25 cellular contexts compared by ENCODE assay signal in the genomic region with DNA sequence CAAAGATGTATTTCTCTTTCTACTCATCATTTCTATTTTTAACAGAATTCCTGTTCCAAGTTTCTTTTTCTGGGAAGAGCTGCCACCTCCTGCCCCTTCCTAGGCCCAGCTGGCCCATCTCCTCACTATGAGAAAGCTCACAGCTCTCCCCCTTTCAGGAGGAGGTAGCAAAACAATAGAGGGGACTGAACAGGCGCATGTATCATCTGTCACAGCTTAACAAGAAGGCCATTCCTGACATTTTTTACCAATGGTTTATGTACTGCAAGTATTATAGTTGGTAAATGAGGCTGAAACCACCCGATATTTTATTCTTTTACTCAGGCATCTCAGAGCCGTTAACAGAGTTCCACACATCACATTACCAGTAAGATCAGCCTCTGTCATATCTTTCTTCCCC.
"Had no signal": no experiment of that assay in that cellular context is flagged by ENCODE, and none has a peak within 500 bp of the region (broad histone marks: within the 10 kb centered on the region; RNA-seq: fewer than 3 reads in every experiment).

No MANE protein-coding gene starts in this region.

- H3K4me1 ChIP-seq: breast epithelium, prostate gland, uterus had no signal

- H3K27ac ChIP-seq: breast epithelium, coronary artery, esophagus squamous epithelium, gastrocnemius medialis, left ventricle myocardium inferior, prostate gland, right atrium auricular region, stomach, suprapubic skin, tibial nerve, uterus had no signal

- H3K4me1 Mint-ChIP-seq: activated CD4-positive, alpha-beta T cell treated with anti-CD3 and anti-CD28 coated beads, Interleukin-2, amount 10 ng/mL, durations not matched to agents 24 days and 14 days; activated CD8-positive, alpha-beta memory T cell treated with anti-CD3 and anti-CD28 coated beads, Interleukin-2, amount 10 ng/mL, durations not matched to agents 7 days and 5 days; activated naive CD4-positive, alpha-beta T cell treated with anti-CD3 and anti-CD28 coated beads, Interleukin-2, amount 10 ng/mL, durations not matched to agents 7 days and 5 days; central memory CD8-positive, alpha-beta T cell had no signal

- H3K36me3 Mint-ChIP-seq: activated CD8-positive, alpha-beta memory T cell treated with anti-CD3 and anti-CD28 coated beads, Interleukin-2, amount 10 ng/mL, durations not matched to agents 7 days and 5 days; activated naive CD4-positive, alpha-beta T cell treated with anti-CD3 and anti-CD28 coated beads, Interleukin-2, amount 10 ng/mL, durations not matched to agents 7 days and 5 days had no signal

- H3K4me3 ChIP-seq: breast epithelium, coronary artery, esophagus squamous epithelium, gastrocnemius medialis, left ventricle myocardium inferior, prostate gland, right atrium auricular region, spleen, stomach, suprapubic skin, tibial nerve, uterus had no signal

- DNase-seq: activated CD4-positive, alpha-beta T cell treated with anti-CD3 and anti-CD28 coated beads, Interleukin-2, amount 10 ng/mL, durations not matched to agents 24 days and 14 days; activated CD8-positive, alpha-beta memory T cell treated with anti-CD3 and anti-CD28 coated beads, Interleukin-2, amount 10 ng/mL, durations not matched to agents 7 days and 5 days; activated CD8-positive, alpha-beta T cell treated with anti-CD3 and anti-CD28 coated beads for 36 hours; activated effector memory CD4-positive, alpha-beta T cell treated with anti-CD3 and anti-CD28 coated beads, Interleukin-2, amount 50 U/mL, for 16 hours; activated naive CD4-positive, alpha-beta T cell treated with anti-CD3 and anti-CD28 coated beads, Interleukin-2, amount 10 ng/mL, durations not matched to agents 7 days and 5 days; activated naive CD8-positive, alpha-beta T cell treated with anti-CD3 and anti-CD28 coated beads, Interleukin-2, amount 50 U/mL, for 24 hours; activated T-cell treated with anti-CD3 and anti-CD28 coated beads for 4 hours; esophagus squamous epithelium; gastrocnemius medialis; hippocampal formation; kidney glomerular epithelial cell; left ventricle myocardium inferior; spleen; stimulated activated CD4-positive, alpha-beta T cell treated with anti-CD3 and anti-CD28 coated beads, Interleukin-4, amount 100 ng/mL, for 4 hours; stomach; SW 1271; T-helper 17 cell; uterus had no signal

- H3K27me3 Mint-ChIP-seq: activated CD8-positive, alpha-beta memory T cell treated with anti-CD3 and anti-CD28 coated beads, Interleukin-2, amount 10 ng/mL, durations not matched to agents 7 days and 5 days; activated CD8-positive, alpha-beta T cell treated with anti-CD3 and anti-CD28 coated beads for 36 hours; activated naive CD4-positive, alpha-beta T cell treated with anti-CD3 and anti-CD28 coated beads, Interleukin-2, amount 10 ng/mL, durations not matched to agents 7 days and 5 days; central memory CD8-positive, alpha-beta T cell; T-helper 17 cell had no signal

- H3K27ac Mint-ChIP-seq: activated CD4-positive, alpha-beta T cell treated with anti-CD3 and anti-CD28 coated beads, Interleukin-2, amount 10 ng/mL, durations not matched to agents 24 days and 14 days; activated CD8-positive, alpha-beta memory T cell treated with anti-CD3 and anti-CD28 coated beads, Interleukin-2, amount 10 ng/mL, durations not matched to agents 7 days and 5 days; activated CD8-positive, alpha-beta T cell treated with anti-CD3 and anti-CD28 coated beads for 36 hours; activated naive CD4-positive, alpha-beta T cell treated with anti-CD3 and anti-CD28 coated beads, Interleukin-2, amount 10 ng/mL, durations not matched to agents 7 days and 5 days; activated naive CD8-positive, alpha-beta T cell treated with anti-CD3 and anti-CD28 coated beads, Interleukin-2, amount 50 U/mL, for 24 hours; T-helper 17 cell had no signal

- H3K27me3 ChIP-seq: breast epithelium, esophagus squamous epithelium, gastrocnemius medialis, right atrium auricular region, spleen, stomach, suprapubic skin, tibial nerve, uterus had no signal

- H3K4me3 Mint-ChIP-seq: activated CD4-positive, alpha-beta T cell treated with anti-CD3 and anti-CD28 coated beads, Interleukin-2, amount 10 ng/mL, durations not matched to agents 24 days and 14 days; activated CD8-positive, alpha-beta memory T cell treated with anti-CD3 and anti-CD28 coated beads, Interleukin-2, amount 10 ng/mL, durations not matched to agents 7 days and 5 days; activated CD8-positive, alpha-beta T cell treated with anti-CD3 and anti-CD28 coated beads for 36 hours; activated naive CD4-positive, alpha-beta T cell treated with anti-CD3 and anti-CD28 coated beads, Interleukin-2, amount 10 ng/mL, durations not matched to agents 7 days and 5 days; activated naive CD8-positive, alpha-beta T cell treated with anti-CD3 and anti-CD28 coated beads, Interleukin-2, amount 50 U/mL, for 24 hours; central memory CD8-positive, alpha-beta T cell; T-helper 17 cell had no signal

- H3K9me3 Mint-ChIP-seq: activated CD4-positive, alpha-beta T cell treated with anti-CD3 and anti-CD28 coated beads, Interleukin-2, amount 10 ng/mL, durations not matched to agents 24 days and 14 days; activated CD8-positive, alpha-beta T cell treated with anti-CD3 and anti-CD28 coated beads for 36 hours; activated naive CD4-positive, alpha-beta T cell treated with anti-CD3 and anti-CD28 coated beads, Interleukin-2, amount 10 ng/mL, durations not matched to agents 7 days and 5 days; activated naive CD8-positive, alpha-beta T cell treated with anti-CD3 and anti-CD28 coated beads, Interleukin-2, amount 50 U/mL, for 24 hours; central memory CD8-positive, alpha-beta T cell had no signal

- H3K36me3 ChIP-seq: breast epithelium, esophagus squamous epithelium, gastrocnemius medialis, left ventricle myocardium inferior, prostate gland, right atrium auricular region, stomach, suprapubic skin, tibial nerve, uterus had no signal

- H3K9me3 ChIP-seq: breast epithelium, esophagus squamous epithelium, gastrocnemius medialis, left ventricle myocardium inferior, prostate gland, right atrium auricular region, spleen, stomach, suprapubic skin, tibial nerve, uterus had no signal

- ATAC-seq: activated CD8-positive, alpha-beta memory T cell treated with anti-CD3 and anti-CD28 coated beads, Interleukin-2, amount 10 ng/mL, durations not matched to agents 7 days and 5 days; activated CD8-positive, alpha-beta T cell treated with anti-CD3 and anti-CD28 coated beads for 36 hours; activated naive CD8-positive, alpha-beta T cell treated with anti-CD3 and anti-CD28 coated beads, Interleukin-2, amount 50 U/mL, for 24 hours; gastrocnemius medialis; T-helper 17 cell had no signal
